8 cellular contexts compared by ENCODE assay signal in genomic region chr2:173568054-173568453, GRCh38.
DNase-seq lines count a peak whose midpoint lies in the region; ATAC-seq and TF ChIP-seq lines count a peak whose summit lies in the region.

No MANE protein-coding gene starts in this region.

- DNase-seq in ACHN (peak; percentile 77), NOMO-1 treated with DMSO at 0.1 percent for 48 hours (lab: John Stamatoyannopoulos, UW; ENCODE audit: unreplicated experiment) (peak; percentile 22), glomerular visceral epithelial cell (ENCODE audit: extremely low spot score) (peak; percentile 54), T-cell (no peak), NCI-H187 treated with DMSO at 0.1 percent for 48 hours (lab: John Stamatoyannopoulos, UW) (no peak), NCI-H187 (lab: John Stamatoyannopoulos, UW) (no peak)

- H3K27me3 Mint-ChIP-seq in T-cell = peaks cover 13 to 17% of the 10 kb centered on the region in 2 donors

- ATAC-seq in T-cell (replicated peaks in 1 of 4) = no peak
- no peak for ATAC-seq in GM21825 (IDR thresholded peaks at IDR 0.05; ENCODE audit: unreplicated experiment)

- POLR2A ChIA-PET in T-cell (lab: Charles Lee) = no interaction called here

- peaks cover 0 to 5% (median 0%) of the 10 kb centered on the region in 3 donors for H3K9me3 Mint-ChIP-seq in T-cell

- in situ Hi-C loops in ACHN (cut with HindIII; ENCODE audit: low pct_ligation_motif_present, low pct_unique_long_range_greater_than_20kb, low sequenced_read_pairs) = no loop called here

- CTCF ChIA-PET in T-cell (lab: Charles Lee) = no interaction called here

- peak; percentile 34; the same call in 2 of the 3 replicates for TF ChIP-seq CTCF in GM12872 (IDR thresholded peaks at IDR 0.05; ENCODE audit: insufficient read depth, low read depth, low read length)

- H3K4me3 Mint-ChIP-seq in T-cell = no peak overlapping the region

- no peak overlapping the region for H3K27ac Mint-ChIP-seq in T-cell

- peaks cover 3 to 6% (median 4%) of the 10 kb centered on the region in 3 donors for H3K4me1 Mint-ChIP-seq in T-cell

- no peaks in the 10 kb centered on the region for H3K36me3 Mint-ChIP-seq in T-cell

Comparison
In these comparisons a context has a peak if more than half of its experiments do, and no peak if none do; other contexts are left out.
1. DNase-seq: peak in ACHN (single experiment), NOMO-1 treated with DMSO at 0.1 percent for 48 hours (single experiment) and glomerular visceral epithelial cell (single experiment); none in T-cell (0 of 34), NCI-H187 treated with DMSO at 0.1 percent for 48 hours (single experiment) and NCI-H187 (0 of 2).